Comparison of ENCODE assay signal across 29 cellular contexts in genomic region chr3:21613372-21614070, GRCh38.
"Had no signal": no experiment of that assay in that cellular context is flagged by ENCODE, and none has a peak within 500 bp of the region (broad histone marks: within the 10 kb centered on the region; RNA-seq: fewer than 3 reads in every experiment).

No MANE protein-coding gene starts in this region.

- DNase-seq: activated B cell treated with CpG ODN at 0.5 μM for 24 hours; activated CD4-positive, alpha-beta T cell treated with anti-CD3 and anti-CD28 coated beads for 48 hours; activated CD4-positive, alpha-beta T cell treated with anti-CD3 and anti-CD28 coated beads, Interleukin-2, amount 50 U/mL, for 1 hour; activated CD4-positive, alpha-beta T cell treated with anti-CD3 and anti-CD28 coated beads, Interleukin-2, amount 50 U/mL, for 48 hours; activated CD8-positive, alpha-beta memory T cell treated with anti-CD3 and anti-CD28 coated beads for 24 hours; activated CD8-positive, alpha-beta T cell treated with anti-CD3 and anti-CD28 coated beads for 36 hours; activated effector memory CD4-positive, alpha-beta T cell treated with Interleukin-2 at 50 U/mL for 16 hours; activated gamma-delta T cell treated with Interleukin-2 at 50 U/mL for 16 hours; activated naive CD4-positive, alpha-beta T cell treated with anti-CD3 and anti-CD28 coated beads, Interleukin-2, amount 50 U/mL, for 16 hours; activated naive CD4-positive, alpha-beta T cell treated with Interleukin-2 at 50 U/mL for 16 hours; activated T-cell treated with anti-CD3 and anti-CD28 coated beads, Interleukin-2, amount 50 U/mL, for 4 hours; amniotic stem cell; anterior cingulate cortex; brain microvascular endothelial cell; caudate nucleus; cortex of kidney; effector CD8-positive, alpha-beta T cell; esophagus squamous epithelium; foreskin keratinocyte; gastrocnemius medialis; glutamatergic neuron; heart left ventricle; T-helper 1 cell; T-helper 17 cell; T1000 had no signal

- H3K27me3 ChIP-seq: brain microvascular endothelial cell, esophagus squamous epithelium, foreskin keratinocyte, gastrocnemius medialis, heart left ventricle had no signal

- ATAC-seq: activated CD4-positive, CD25-positive, alpha-beta regulatory T cell treated with anti-CD3 and anti-CD28 coated beads, Interleukin-2, amount 50 U/mL, for 24 hours; activated CD8-positive, alpha-beta T cell treated with anti-CD3 and anti-CD28 coated beads for 36 hours; activated T-cell treated with anti-CD3 and anti-CD28 coated beads, Interleukin-2, amount 50 U/mL, for 4 hours; activated T-helper 17 cell treated with anti-CD3 and anti-CD28 coated beads, Interleukin-2, amount 50 U/mL, for 72 hours; foreskin keratinocyte; gastrocnemius medialis; heart left ventricle; T-helper 17 cell had no signal

- H3K4me1 ChIP-seq: esophagus squamous epithelium, foreskin keratinocyte, gastrocnemius medialis, heart left ventricle had no signal

- H3K36me3 ChIP-seq: brain microvascular endothelial cell, esophagus squamous epithelium, gastrocnemius medialis, heart left ventricle, WERI-Rb-1 had no signal

- H3K27ac ChIP-seq: brain microvascular endothelial cell, epithelial cell of prostate, esophagus squamous epithelium, foreskin keratinocyte, gastrocnemius medialis, heart left ventricle, WERI-Rb-1 had no signal

- H3K9me3 ChIP-seq: esophagus squamous epithelium, gastrocnemius medialis, heart left ventricle had no signal

- H3K4me3 ChIP-seq: esophagus squamous epithelium, gastrocnemius medialis, heart left ventricle had no signal
